In the genomic region with DNA sequence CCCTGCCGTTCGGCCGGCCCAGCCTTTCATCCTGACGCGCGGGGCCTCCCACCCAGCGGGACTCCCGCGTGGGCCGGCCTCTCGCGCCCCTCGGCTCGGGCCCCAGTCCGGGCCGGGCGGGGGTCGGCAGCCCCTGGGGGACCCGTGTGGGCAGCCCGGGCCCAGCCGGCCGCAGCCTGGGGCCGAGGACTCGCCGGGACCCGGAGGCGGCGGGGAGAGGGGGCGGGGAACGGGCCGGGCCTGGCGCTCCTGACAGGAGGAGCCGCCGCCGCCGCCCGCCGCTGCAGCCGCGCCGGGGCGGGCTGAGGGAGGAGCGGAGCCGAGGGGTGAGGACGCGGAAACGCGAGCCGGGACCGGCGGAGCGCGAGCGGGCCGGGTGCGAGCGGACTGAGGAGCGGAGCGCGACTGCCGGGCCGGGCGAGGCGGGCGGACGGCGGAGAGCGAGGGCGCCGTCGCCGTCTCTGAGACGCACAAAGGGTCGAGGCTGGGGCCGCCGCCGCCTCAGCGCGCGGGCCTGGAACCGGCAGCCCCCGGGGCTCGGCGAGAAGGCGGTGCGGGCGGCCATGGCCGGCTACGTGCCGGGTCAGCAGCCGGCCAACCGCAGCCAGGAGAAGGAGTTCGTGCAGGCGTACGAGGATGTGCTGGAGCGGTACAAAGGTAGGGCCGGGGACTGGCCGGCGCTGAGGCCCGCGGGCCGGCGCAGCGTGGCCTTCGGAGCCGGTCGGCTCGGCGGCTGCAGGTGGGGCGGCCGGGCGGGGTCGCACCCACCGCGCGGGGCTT, we compare ENCODE assay signal across 8 cellular contexts.
A peak's percentile ranks its signal among the peaks of the same experiment; 100 is the strongest.
DNase-seq lines count a peak whose midpoint lies in the region; ATAC-seq, FAIRE-seq and TF ChIP-seq lines count a peak whose summit lies in the region.

No MANE protein-coding gene starts in this region.

- no peaks in the 10 kb centered on the region for H3K9me3 Mint-ChIP-seq in activated naive CD4-positive, alpha-beta T cell treated with anti-CD3 and anti-CD28 coated beads, Interleukin-2, amount 50 U/mL, for 72 hours
- no peaks in the 10 kb centered on the region for H3K9me3 Mint-ChIP-seq in osteocyte (ENCODE audit: unreplicated experiment)

- WGBS in aorta, 2 donors = 0% methylated on average over 89 to 116 of the region's 116 CpGs

- H3K4me3 Mint-ChIP-seq in osteocyte (ENCODE audit: unreplicated experiment) = peak overlapping the region; percentile 69

- ATAC-seq in HG03097 (IDR thresholded peaks at IDR 0.05; ENCODE audit: low FRiP score, unreplicated experiment) (peak; percentile 31), Right ventricle myocardium superior (ENCODE audit: poor library complexity) (peak; percentile 89), aorta (ENCODE audit: low FRiP score) (peak; percentile 85)
- peak; percentile 71 to 76 for ATAC-seq in activated naive CD4-positive, alpha-beta T cell treated with anti-CD3 and anti-CD28 coated beads, Interleukin-2, amount 50 U/mL, for 72 hours

- H3K27ac ChIP-seq in RWPE1 = peak overlapping the region; percentile 93
- H3K27ac ChIP-seq in aorta (ENCODE audit: low read depth in 1 of 2, low read length in 2 of 2) = peak overlapping the region; percentile 87 to 88

- peaks cover 32% of the 10 kb centered on the region for H3K4me1 Mint-ChIP-seq in osteocyte (ENCODE audit: unreplicated experiment)

- TF ChIP-seq POLR2A in GM12892 (IDR thresholded peaks at IDR 0.05; ENCODE audit: low read depth, low read length) = peak; percentile 47; the same call in 1 of the 2 replicates

- H3K27me3 ChIP-seq in aorta (ENCODE audit: control insufficient read depth in 1 of 2, insufficient read depth in 2 of 2, low read length in 1 of 2) = no peaks in the 10 kb centered on the region

- peak; percentile 33 for FAIRE-seq in GM12892 (lab: Jason Lieb, UNC)

- no peaks in the 10 kb centered on the region for H3K27me3 Mint-ChIP-seq in osteocyte (ENCODE audit: unreplicated experiment)

- peaks cover 1 to 2% of the 10 kb centered on the region in 2 donors for H3K4me1 ChIP-seq in aorta (ENCODE audit: control insufficient read depth in 1 of 2, insufficient read depth in 2 of 2, low read length in 2 of 2)

- DNase-seq in GM12892 (ENCODE audit: insufficient read length) (peak; percentile 70), RWPE1 (ENCODE audit: low spot score) (peak; percentile 62), Right ventricle myocardium superior (peak; percentile 83), osteocyte (ENCODE audit: extremely low spot score, unreplicated experiment) (peak; percentile 88), aorta (peak; percentile 86 to 94), AML-193 (lab: John Stamatoyannopoulos, UW) (no peak)
- peak in 1 of 2 donors; percentile 69 for DNase-seq in activated naive CD4-positive, alpha-beta T cell treated with anti-CD3 and anti-CD28 coated beads, Interleukin-2, amount 50 U/mL, for 72 hours (ENCODE audit: low spot score in 2 of 2)

- intact Hi-C loops in Right ventricle myocardium superior (cut with DNase I) = no loop called here
- intact Hi-C loops in aorta (cut with DNase I) = loop anchor here (5.0 to 10.0 kb wide), 5 partner anchors 67 to 310 kb away; no protein-coding TSS in a partner anchor

- CTCF ChIA-PET in RWPE1 (lab: Yijun Ruan, JAX) = interaction anchor here (0.6 to 3.4 kb wide), 3 partner anchors 10 to 86 kb away, joined by 3 to 32 read pairs (median 3); no protein-coding TSS in a partner anchor

- TF ChIP-seq CTCF in RWPE1 (conservative IDR thresholded peaks at IDR 0.05; ENCODE audit: low read depth) (no peak), osteocyte (IDR thresholded peaks at IDR 0.05) (no peak)

- POLR2A ChIA-PET in RWPE1 (lab: Yijun Ruan, JAX; ENCODE audit: low non-redundant PET) = interaction anchor here (1.1 kb wide), 1 partner anchor 37 kb away, joined by 3 read pairs; no protein-coding TSS in a partner anchor

- H3K27ac Mint-ChIP-seq in activated naive CD4-positive, alpha-beta T cell treated with anti-CD3 and anti-CD28 coated beads, Interleukin-2, amount 50 U/mL, for 72 hours = no peak overlapping the region
- H3K27ac Mint-ChIP-seq in osteocyte (ENCODE audit: unreplicated experiment) = peak overlapping the region; percentile 97

- no peaks in the 10 kb centered on the region for H3K9me3 ChIP-seq in aorta (ENCODE audit: control insufficient read depth, low read length)

- H3K36me3 ChIP-seq in aorta (ENCODE audit: control insufficient read depth in 1 of 2, insufficient read depth in 2 of 2, low read length in 1 of 2) = no peaks in the 10 kb centered on the region

- H3K36me3 Mint-ChIP-seq in activated naive CD4-positive, alpha-beta T cell treated with anti-CD3 and anti-CD28 coated beads, Interleukin-2, amount 50 U/mL, for 72 hours = no peaks in the 10 kb centered on the region
- H3K36me3 Mint-ChIP-seq in osteocyte (ENCODE audit: unreplicated experiment) = no peaks in the 10 kb centered on the region

- peak overlapping the region; percentile 42 to 79 for H3K4me3 ChIP-seq in aorta (ENCODE audit: low read length in 2 of 2)

Comparison
In these comparisons a context has a peak if more than half of its experiments do, and no peak if none do; other contexts are left out.
1. DNase-seq: peak in GM12892 (single experiment), RWPE1 (single experiment), Right ventricle myocardium superior (single experiment), osteocyte (single experiment) and aorta (2 of 2); none in AML-193 (0 of 2).
2. ATAC-seq: peak in every context shown above with its lines; median percentile 89 in Right ventricle myocardium superior; 85 in aorta; 74 in activated naive CD4-positive, alpha-beta T cell treated with anti-CD3 and anti-CD28 coated beads, Interleukin-2, amount 50 U/mL, for 72 hours; 31 in HG03097.